Comparison of ENCODE assay signal across 8 cellular contexts in the genomic region with DNA sequence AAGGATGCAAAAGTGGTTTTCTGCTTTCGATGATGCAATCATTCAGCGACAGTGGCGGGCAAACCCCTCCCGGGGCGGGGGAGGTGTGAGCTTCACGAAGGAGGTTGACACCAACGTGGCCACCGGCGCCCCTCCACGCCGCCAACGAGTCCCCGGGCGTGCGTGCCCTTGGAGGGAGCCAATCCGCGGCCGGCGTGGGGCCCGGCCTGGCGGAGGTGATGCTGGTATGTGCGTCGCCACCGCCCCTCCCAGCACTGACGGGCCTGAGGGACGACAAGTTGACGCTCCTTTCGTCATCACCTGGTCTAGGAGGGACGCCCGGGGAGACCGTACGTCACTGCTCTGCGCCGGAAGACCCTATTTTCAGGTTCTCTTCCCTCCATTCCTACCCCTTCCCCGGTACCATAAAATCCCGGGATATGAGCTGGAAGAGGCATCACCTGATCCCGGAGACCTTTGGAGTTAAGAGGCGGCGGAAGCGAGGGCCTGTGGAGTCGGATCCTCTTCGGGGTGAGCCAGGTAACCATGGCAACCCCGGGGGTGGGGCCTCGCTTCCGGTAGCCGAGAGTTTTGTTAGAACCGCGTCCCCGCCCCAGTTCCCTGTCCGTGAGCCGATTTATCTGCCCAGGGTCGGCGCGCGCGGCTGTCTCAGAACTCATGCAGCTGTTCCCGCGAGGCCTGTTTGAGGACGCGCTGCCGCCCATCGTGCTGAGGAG. TPM values are rescaled to one million over a fixed set of nuclear protein-coding genes. Genes with fewer than 3 reads are reported as not detected.
DNase-seq lines count a peak whose midpoint lies in the region; ATAC-seq and TF ChIP-seq lines count a peak whose summit lies in the region.

Gene DXO (minus strand): TSS at position 146 of the 716 bp plus-strand sequence. CDS start 463 bp downstream, outside the sequence.

- peak; percentile 83 for ATAC-seq in HG03439 (IDR thresholded peaks at IDR 0.05; ENCODE audit: unreplicated experiment)
- ATAC-seq in activated CD4-positive, alpha-beta T cell treated with anti-CD3 and anti-CD28 coated beads for 36 hours: peak; percentile 96

- peak; percentile 65 for TF ChIP-seq POLR2A in GM19193 (IDR thresholded peaks at IDR 0.05; ENCODE audit: extremely low read depth, insufficient read depth, insufficient read length)

- H3K9me3 Mint-ChIP-seq in activated CD4-positive, alpha-beta T cell treated with anti-CD3 and anti-CD28 coated beads for 36 hours (ENCODE audit: low read depth): no peaks in the 10 kb centered on the region

- peak within 1 kb of the TSS; percentile 99 for H3K27ac Mint-ChIP-seq in activated CD4-positive, alpha-beta T cell treated with anti-CD3 and anti-CD28 coated beads for 36 hours

- no peak for TF ChIP-seq CTCF in choroid plexus epithelial cell (conservative IDR thresholded peaks at IDR 0.05; ENCODE audit: low read depth, low read length)

- peak within 1 kb of the TSS; percentile 96 for H3K4me3 Mint-ChIP-seq in activated CD4-positive, alpha-beta T cell treated with anti-CD3 and anti-CD28 coated beads for 36 hours

- peak within 1 kb of the TSS; percentile 73 for H3K4me3 ChIP-seq in choroid plexus epithelial cell (ENCODE audit: low read depth, low read length)

- intact Hi-C loops in activated CD4-positive, alpha-beta T cell treated with anti-CD3 and anti-CD28 coated beads for 36 hours (cut with DNase I, micrococcal nuclease): loop anchor here (1.0 to 10.0 kb wide), 12 partner anchors 13 to 1303 kb away; partner anchors contain the start of genes SKIC2 (in 2 of the 2), ABHD16A (in 1 of the 2), B3GALT4 (in 1 of the 2) and EHMT2 (in 1 of the 2)

- CTCF ChIA-PET in activated CD4-positive, alpha-beta T cell treated with anti-CD3 and anti-CD28 coated beads for 36 hours (lab: Charles Lee): interaction anchor here (0.6 to 1.1 kb wide), 5 partner anchors 11 to 223 kb away, joined by 3 to 6 read pairs (median 4); partner anchors contain the start of genes NELFE and SKIC2

- peaks cover 38% of the 10 kb centered on the region for H3K36me3 Mint-ChIP-seq in activated CD4-positive, alpha-beta T cell treated with anti-CD3 and anti-CD28 coated beads for 36 hours (ENCODE audit: low read depth)

- POLR2A ChIA-PET in activated CD4-positive, alpha-beta T cell treated with anti-CD3 and anti-CD28 coated beads for 36 hours (lab: Charles Lee): interaction anchor here (0.9 to 1.8 kb wide), 4 partner anchors 14 to 430 kb away, joined by 3 to 16 read pairs (median 6); partner anchors contain the start of genes DDX39B, GPANK1, NELFE and SKIC2

- peaks cover 43% of the 10 kb centered on the region for H3K4me1 Mint-ChIP-seq in activated CD4-positive, alpha-beta T cell treated with anti-CD3 and anti-CD28 coated beads for 36 hours

- DNase-seq in AML-193 (lab: John Stamatoyannopoulos, UW): peak; percentile 98 to 99
- peak; percentile 99 for DNase-seq in NCI-H510A treated with DMSO at 0.1 percent for 48 hours (lab: John Stamatoyannopoulos, UW)
- DNase-seq in activated CD4-positive, alpha-beta T cell treated with anti-CD3 and anti-CD28 coated beads for 36 hours: peak; percentile 99
- DNase-seq in choroid plexus epithelial cell (ENCODE audit: low read depth): peak; percentile 99
- DNase-seq in kidney glomerular epithelial cell (lab: John Stamatoyannopoulos, UW): peak; percentile 86
- DNase-seq in stimulated activated CD4-positive, alpha-beta T cell treated with anti-CD3 and anti-CD28 coated beads, Interleukin-1b, Interleukin-23, amount 100 ng/mL, for 1 hour (ENCODE audit: low read depth in 2 of 2): peak; percentile 91 to 92

- H3K27me3 Mint-ChIP-seq in activated CD4-positive, alpha-beta T cell treated with anti-CD3 and anti-CD28 coated beads for 36 hours: no peaks in the 10 kb centered on the region

RNA-seq across cellular contexts. Expression of gene DXO, which starts in this region (rescaled TPM):
- total RNA-seq in activated CD4-positive, alpha-beta T cell treated with anti-CD3 and anti-CD28 coated beads for 36 hours: 10 to 100 TPM; 12.6 to 13.9 TPM

Comparison
In these comparisons a context has a peak if more than half of its experiments do, and no peak if none do; other contexts are left out.
1. Peak in every context shown above with its lines: DNase-seq, ATAC-seq and H3K4me3 ChIP-seq.